In genomic region chr10:71232089-71232998, GRCh38 we compare ENCODE assay signal across 1 cellular context.
TF ChIP-seq lines count a peak whose summit lies in the region.

No MANE protein-coding gene starts in this region.

TF ChIP-seq in H1, 55 proteins besides CTCF, POLR2A, EP300 and RAD21 (continued from another document):
- no peak for TF ChIP-seq NRF1 (IDR thresholded peaks at IDR 0.05; ENCODE audit: low read depth, low read length)
- no peak for TF ChIP-seq MAFK (IDR thresholded peaks at IDR 0.05; ENCODE audit: low read depth, low read length)
- TF ChIP-seq TAF1 (IDR thresholded peaks at IDR 0.05; ENCODE audit: low read depth, low read length), result no peak
- no peak for TF ChIP-seq TBP (IDR thresholded peaks at IDR 0.05; ENCODE audit: low read depth, low read length)
- TF ChIP-seq TCF12 (IDR thresholded peaks at IDR 0.05; ENCODE audit: low read depth, low read length), result no peak
- TF ChIP-seq USF2 (IDR thresholded peaks at IDR 0.05; ENCODE audit: low read length), result no peak
- no peak for TF ChIP-seq GABPA (IDR thresholded peaks at IDR 0.05; ENCODE audit: borderline replicate concordance, insufficient read depth, low read length)
- no peak for TF ChIP-seq ZNF274 (IDR thresholded peaks at IDR 0.05; ENCODE audit: borderline replicate concordance, extremely low read depth, low read length)
- no peak for TF ChIP-seq TEAD4 (IDR thresholded peaks at IDR 0.05; ENCODE audit: low read depth, low read length)
- TF ChIP-seq KDM4A (IDR thresholded peaks at IDR 0.05; ENCODE audit: low read depth, low read length, severe bottlenecking), result no peak
- TF ChIP-seq HDAC6 (IDR thresholded peaks at IDR 0.05; ENCODE audit: low read depth, low read length), result no peak
- TF ChIP-seq TAF7 (optimal IDR thresholded peaks at IDR 0.05; ENCODE audit: borderline replicate concordance, low read depth, low read length), result no peak
- no peak for TF ChIP-seq SP4 (IDR thresholded peaks at IDR 0.05; ENCODE audit: low read length)
- no peak for TF ChIP-seq CBX5 (IDR thresholded peaks at IDR 0.05; ENCODE audit: low read depth, low read length)
- no peak for TF ChIP-seq SIN3A (conservative IDR thresholded peaks at IDR 0.05 in 1 of 2, IDR thresholded peaks at IDR 0.05 in 1 of 2; ENCODE audit: low read depth in 1 of 2, low read length in 2 of 2)
